ENCODE assay signal across 17 cellular contexts in the genomic region with DNA sequence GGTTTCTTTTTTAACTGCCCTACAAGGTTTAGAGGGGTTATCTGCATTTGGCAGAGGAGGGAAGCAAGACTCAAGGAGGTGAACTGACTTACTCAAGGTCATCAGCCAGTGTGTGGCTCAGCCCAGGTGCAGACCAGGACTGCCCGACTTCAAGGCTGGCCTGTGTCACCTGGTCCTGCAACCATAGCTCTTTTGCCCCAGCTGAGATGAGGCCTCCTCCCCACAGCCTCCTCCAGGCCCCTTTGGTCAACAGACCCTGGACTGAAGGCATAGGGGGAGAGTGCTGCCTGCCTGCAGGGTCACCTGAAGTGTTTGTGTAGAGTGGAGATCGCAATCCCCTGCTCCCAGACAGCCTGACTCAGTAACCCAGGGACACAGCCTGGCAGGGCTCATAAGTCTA.
"Had no signal": no experiment of that assay in that cellular context is flagged by ENCODE, and none has a peak within 500 bp of the region (broad histone marks: within the 10 kb centered on the region; RNA-seq: fewer than 3 reads in every experiment).

No MANE protein-coding gene starts in this region.

- H3K4me3 ChIP-seq: SJSA1 had no signal

- DNase-seq: activated CD4-positive, alpha-beta T cell treated with anti-CD3 and anti-CD28 coated beads, Interleukin-2, amount 50 U/mL, for 4 hours; activated CD8-positive, alpha-beta memory T cell treated with anti-CD3 and anti-CD28 coated beads, Interleukin-2, amount 10 ng/mL, durations not matched to agents 7 days and 5 days; activated effector memory CD4-positive, alpha-beta T cell treated with anti-CD3 and anti-CD28 coated beads, Interleukin-2, amount 50 U/mL, for 16 hours; activated T-cell treated with anti-CD3 and anti-CD28 coated beads, Interleukin-2, amount 50 U/mL, for 24 hours; amygdala; immature natural killer cell; left colon; mammary epithelial cell; occipital lobe; SW 1271; trophoblast cell had no signal

- FAIRE-seq: frontal cortex had no signal

- ATAC-seq: activated CD4-positive, CD25-positive, alpha-beta regulatory T cell treated with anti-CD3 and anti-CD28 coated beads, Interleukin-2, amount 50 U/mL, for 24 hours; activated CD8-positive, alpha-beta memory T cell treated with anti-CD3 and anti-CD28 coated beads, Interleukin-2, amount 10 ng/mL, durations not matched to agents 7 days and 5 days; activated naive CD4-positive, alpha-beta T cell treated with anti-CD3 and anti-CD28 coated beads, Interleukin-2, amount 50 U/mL, for 72 hours; left colon; natural killer cell treated with Interleukin-12 subunit alpha and Interleukin-12 subunit beta and Interleukin-15 and Interleukin-18, amount 100 ng/mL, for 72 hours; stimulated activated effector memory CD8-positive, alpha-beta T cell treated with anti-CD3 and anti-CD28 coated beads, Interleukin-12 subunit alpha, Interleukin-12 subunit beta, amount 100 ng/mL, for 72 hours had no signal

- H3K9me3 ChIP-seq: SJSA1 had no signal

- H3K36me3 ChIP-seq: SJSA1 had no signal

- H3K27me3 ChIP-seq: SJSA1 had no signal
